In the genomic region with DNA sequence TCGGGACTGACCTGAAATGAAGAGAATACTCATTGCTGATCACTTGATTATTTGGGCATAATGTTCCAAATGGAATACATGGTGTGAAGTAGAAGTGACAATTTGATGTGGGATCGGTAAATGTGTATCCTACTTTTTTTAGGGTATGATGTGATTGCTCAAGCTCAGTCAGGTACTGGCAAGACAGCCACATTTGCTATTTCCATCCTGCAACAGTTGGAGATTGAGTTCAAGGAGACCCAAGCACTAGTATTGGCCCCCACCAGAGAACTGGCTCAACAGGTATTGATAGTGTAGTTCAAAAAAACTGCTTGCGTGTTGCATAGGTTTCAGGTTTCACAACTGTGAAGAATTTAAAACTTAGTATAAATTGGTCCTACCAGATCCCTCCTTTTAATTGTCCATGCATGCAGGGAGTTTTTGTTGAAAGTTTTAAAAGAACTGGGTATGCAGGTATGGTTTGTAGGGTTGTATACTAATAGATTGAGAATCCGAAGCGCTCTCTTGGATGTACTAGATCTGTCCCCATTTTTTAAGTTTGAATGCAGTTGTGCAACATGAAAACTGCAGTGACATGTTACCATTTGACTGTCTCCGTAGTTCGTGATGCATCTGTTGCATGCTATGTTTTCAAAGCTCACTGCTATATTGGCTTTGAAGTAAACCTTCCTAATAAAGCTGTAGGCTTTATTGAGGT, we compare ENCODE assay signal across 3 cellular contexts.
TF ChIP-seq lines count a peak whose summit lies in the region.

No MANE protein-coding gene starts in this region.

TF ChIP-seq in SK-N-SH, 30 proteins besides CTCF, POLR2A, EP300 and RAD21 (continued from another document):
- TF ChIP-seq MXI1 (IDR thresholded peaks at IDR 0.05; ENCODE audit: low read depth, low read length) = peak; percentile 38; the same call in 1 of the 2 replicates
- TF ChIP-seq SMC3 (IDR thresholded peaks at IDR 0.05; ENCODE audit: low read depth, low read length) = no peak

TF ChIP-seq in SK-N-SH treated with all-trans-retinoic acid at 6 μM for 48 hours, 23 proteins besides CTCF, POLR2A, EP300 and RAD21 (continued from another document):
- TF ChIP-seq, protein P1, sequence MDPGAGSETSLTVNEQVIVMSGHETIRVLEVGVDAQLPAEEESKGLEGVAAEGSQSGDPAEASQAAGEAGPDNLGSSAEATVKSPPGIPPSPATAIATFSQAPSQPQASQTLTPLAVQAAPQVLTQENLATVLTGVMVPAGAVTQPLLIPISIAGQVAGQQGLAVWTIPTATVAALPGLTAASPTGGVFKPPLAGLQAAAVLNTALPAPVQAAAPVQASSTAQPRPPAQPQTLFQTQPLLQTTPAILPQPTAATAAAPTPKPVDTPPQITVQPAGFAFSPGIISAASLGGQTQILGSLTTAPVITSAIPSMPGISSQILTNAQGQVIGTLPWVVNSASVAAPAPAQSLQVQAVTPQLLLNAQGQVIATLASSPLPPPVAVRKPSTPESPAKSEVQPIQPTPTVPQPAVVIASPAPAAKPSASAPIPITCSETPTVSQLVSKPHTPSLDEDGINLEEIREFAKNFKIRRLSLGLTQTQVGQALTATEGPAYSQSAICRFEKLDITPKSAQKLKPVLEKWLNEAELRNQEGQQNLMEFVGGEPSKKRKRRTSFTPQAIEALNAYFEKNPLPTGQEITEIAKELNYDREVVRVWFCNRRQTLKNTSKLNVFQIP (CRISPR knock-in tag; IDR thresholded peaks at IDR 0.05; ENCODE audit: borderline replicate concordance, low read depth) = no peak
- TF ChIP-seq PPARA (CRISPR knock-in tag; IDR thresholded peaks at IDR 0.05; ENCODE audit: borderline replicate concordance) (no peak), ZC3H10 (CRISPR knock-in tag; IDR thresholded peaks at IDR 0.05) (no peak), OSR1 (CRISPR knock-in tag; IDR thresholded peaks at IDR 0.05) (no peak), ZNF70 (CRISPR knock-in tag; IDR thresholded peaks at IDR 0.05) (no peak), RARB (CRISPR knock-in tag; IDR thresholded peaks at IDR 0.05) (no peak), ZNF8 (CRISPR knock-in tag; IDR thresholded peaks at IDR 0.05) (no peak), ARNTL (CRISPR knock-in tag; IDR thresholded peaks at IDR 0.05; ENCODE audit: borderline replicate concordance, low read depth) (no peak), ISL1 (CRISPR knock-in tag; IDR thresholded peaks at IDR 0.05) (no peak), TCF4 (CRISPR knock-in tag; IDR thresholded peaks at IDR 0.05; ENCODE audit: borderline replicate concordance) (no peak)
- TF ChIP-seq, protein P2, sequence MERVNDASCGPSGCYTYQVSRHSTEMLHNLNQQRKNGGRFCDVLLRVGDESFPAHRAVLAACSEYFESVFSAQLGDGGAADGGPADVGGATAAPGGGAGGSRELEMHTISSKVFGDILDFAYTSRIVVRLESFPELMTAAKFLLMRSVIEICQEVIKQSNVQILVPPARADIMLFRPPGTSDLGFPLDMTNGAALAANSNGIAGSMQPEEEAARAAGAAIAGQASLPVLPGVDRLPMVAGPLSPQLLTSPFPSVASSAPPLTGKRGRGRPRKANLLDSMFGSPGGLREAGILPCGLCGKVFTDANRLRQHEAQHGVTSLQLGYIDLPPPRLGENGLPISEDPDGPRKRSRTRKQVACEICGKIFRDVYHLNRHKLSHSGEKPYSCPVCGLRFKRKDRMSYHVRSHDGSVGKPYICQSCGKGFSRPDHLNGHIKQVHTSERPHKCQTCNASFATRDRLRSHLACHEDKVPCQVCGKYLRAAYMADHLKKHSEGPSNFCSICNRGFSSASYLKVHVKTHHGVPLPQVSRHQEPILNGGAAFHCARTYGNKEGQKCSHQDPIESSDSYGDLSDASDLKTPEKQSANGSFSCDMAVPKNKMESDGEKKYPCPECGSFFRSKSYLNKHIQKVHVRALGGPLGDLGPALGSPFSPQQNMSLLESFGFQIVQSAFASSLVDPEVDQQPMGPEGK (CRISPR knock-in tag; IDR thresholded peaks at IDR 0.05; ENCODE audit: borderline replicate concordance) = no peak
- TF ChIP-seq, protein P3, sequence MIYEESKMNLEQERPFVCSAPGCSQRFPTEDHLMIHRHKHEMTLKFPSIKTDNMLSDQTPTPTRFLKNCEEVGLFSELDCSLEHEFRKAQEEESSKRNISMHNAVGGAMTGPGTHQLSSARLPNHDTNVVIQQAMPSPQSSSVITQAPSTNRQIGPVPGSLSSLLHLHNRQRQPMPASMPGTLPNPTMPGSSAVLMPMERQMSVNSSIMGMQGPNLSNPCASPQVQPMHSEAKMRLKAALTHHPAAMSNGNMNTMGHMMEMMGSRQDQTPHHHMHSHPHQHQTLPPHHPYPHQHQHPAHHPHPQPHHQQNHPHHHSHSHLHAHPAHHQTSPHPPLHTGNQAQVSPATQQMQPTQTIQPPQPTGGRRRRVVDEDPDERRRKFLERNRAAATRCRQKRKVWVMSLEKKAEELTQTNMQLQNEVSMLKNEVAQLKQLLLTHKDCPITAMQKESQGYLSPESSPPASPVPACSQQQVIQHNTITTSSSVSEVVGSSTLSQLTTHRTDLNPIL (CRISPR knock-in tag; IDR thresholded peaks at IDR 0.05; ENCODE audit: low read depth) = no peak

TF ChIP-seq in WTC11, 78 proteins besides CTCF, POLR2A, EP300 and RAD21 (continued from another document):
- TF ChIP-seq ERG (CRISPR knock-in tag; IDR thresholded peaks at IDR 0.05) = peak; percentile 42; the same call in 1 of the 2 replicates
- TF ChIP-seq ZNF671 (CRISPR knock-in tag; IDR thresholded peaks at IDR 0.05) = peak; percentile 16; the same call in 1 of the 2 replicates
TF ChIP-seq in WTC11: peak in this region for 3.
